ENCODE assay signal across 14 cellular contexts in the genomic region with DNA sequence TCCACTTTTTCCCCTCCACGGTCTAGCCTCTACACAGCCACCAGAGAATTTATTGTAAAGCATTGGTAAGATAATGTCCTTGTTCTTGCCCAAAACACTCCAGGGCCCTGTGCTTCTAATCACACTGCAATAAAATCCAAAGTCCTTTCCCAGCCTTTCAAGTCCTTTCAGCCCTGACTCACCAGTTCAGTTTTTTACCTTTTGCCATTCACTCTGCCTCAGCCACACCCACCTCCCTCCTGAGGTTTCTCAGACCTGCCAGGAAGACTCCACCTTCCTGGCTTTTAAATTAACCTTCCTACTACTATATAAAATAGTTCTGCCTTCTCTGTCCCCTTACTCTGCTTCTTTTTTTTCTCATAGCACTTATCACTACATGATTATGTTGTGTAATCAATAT.
A peak's percentile ranks its signal among the peaks of the same experiment; 100 is the strongest.
DNase-seq lines count a peak whose midpoint lies in the region; ATAC-seq and TF ChIP-seq lines count a peak whose summit lies in the region.
"Had no signal": no experiment of that assay in that cellular context is flagged by ENCODE, and none has a peak within 500 bp of the region (broad histone marks: within the 10 kb centered on the region; RNA-seq: fewer than 3 reads in every experiment).

No MANE protein-coding gene starts in this region.

- H3K27ac Mint-ChIP-seq in WTC11 (peak overlapping the region; percentile 17), T-helper 17 cell (no peak overlapping the region)
- no peak overlapping the region for H3K27ac Mint-ChIP-seq in activated CD8-positive, alpha-beta T cell treated with anti-CD3 and anti-CD28 coated beads, Interleukin-2, amount 10 ng/mL, durations not matched to agents 7 days and 5 days
- H3K27ac Mint-ChIP-seq: activated CD4-positive, alpha-beta T cell treated with anti-CD3 and anti-CD28 coated beads for 36 hours; activated T-helper 1 cell treated with anti-CD3 and anti-CD28 coated beads, Interleukin-12 subunit alpha, Interleukin-12 subunit beta, Interleukin-2, Interleukin-4 antibody, amounts not matched to agents 30 ng/mL and 10 ng/mL and 1 ng/mL, durations not matched to agents 14 hours and 24 hours and 36 hours; IgD-negative memory B cell had no signal

- POLR2A ChIA-PET in WTC11 (lab: Charles Lee) = no interaction called here
- POLR2A ChIA-PET in activated CD8-positive, alpha-beta T cell treated with anti-CD3 and anti-CD28 coated beads, Interleukin-2, amount 10 ng/mL, durations not matched to agents 7 days and 5 days (lab: Charles Lee) = no interaction called here

- H3K36me3 Mint-ChIP-seq in WTC11 = no peaks in the 10 kb centered on the region
- H3K36me3 Mint-ChIP-seq in T-helper 17 cell (ENCODE audit: low read depth) = peaks cover 5% of the 10 kb centered on the region
- H3K36me3 Mint-ChIP-seq in activated CD8-positive, alpha-beta T cell treated with anti-CD3 and anti-CD28 coated beads, Interleukin-2, amount 10 ng/mL, durations not matched to agents 7 days and 5 days (ENCODE audit: low read depth) = no peaks in the 10 kb centered on the region
- H3K36me3 Mint-ChIP-seq: IgD-negative memory B cell had no signal

- H3K27me3 Mint-ChIP-seq in WTC11 (ENCODE audit: low read depth) (peaks cover 14% of the 10 kb centered on the region), T-helper 17 cell (peaks cover 38% of the 10 kb centered on the region)
- no peaks in the 10 kb centered on the region for H3K27me3 Mint-ChIP-seq in activated CD8-positive, alpha-beta T cell treated with anti-CD3 and anti-CD28 coated beads, Interleukin-2, amount 10 ng/mL, durations not matched to agents 7 days and 5 days (ENCODE audit: low read depth)

- H3K9me3 Mint-ChIP-seq in WTC11 = no peaks in the 10 kb centered on the region
- H3K9me3 Mint-ChIP-seq in activated CD8-positive, alpha-beta T cell treated with anti-CD3 and anti-CD28 coated beads, Interleukin-2, amount 10 ng/mL, durations not matched to agents 7 days and 5 days (ENCODE audit: insufficient read depth) = no peaks in the 10 kb centered on the region
- H3K9me3 Mint-ChIP-seq: activated T-helper 1 cell treated with anti-CD3 and anti-CD28 coated beads, Interleukin-12 subunit alpha, Interleukin-12 subunit beta, Interleukin-2, Interleukin-4 antibody, amounts not matched to agents 30 ng/mL and 10 ng/mL and 1 ng/mL, durations not matched to agents 14 hours and 24 hours and 36 hours; IgD-negative memory B cell had no signal

- no peak for TF ChIP-seq CTCF in WTC11 (IDR thresholded peaks at IDR 0.05)

- H3K4me1 Mint-ChIP-seq in WTC11 (peaks cover 56% of the 10 kb centered on the region), T-helper 17 cell (peaks cover 21% of the 10 kb centered on the region)
- H3K4me1 Mint-ChIP-seq in activated CD8-positive, alpha-beta T cell treated with anti-CD3 and anti-CD28 coated beads, Interleukin-2, amount 10 ng/mL, durations not matched to agents 7 days and 5 days (ENCODE audit: low read depth) = peaks cover 18% of the 10 kb centered on the region

- ATAC-seq in WTC11 (peak; percentile 51), T-helper 17 cell (no peak)
- no peak for ATAC-seq in activated CD8-positive, alpha-beta T cell treated with anti-CD3 and anti-CD28 coated beads, Interleukin-2, amount 10 ng/mL, durations not matched to agents 7 days and 5 days
- ATAC-seq: activated CD4-positive, alpha-beta T cell treated with anti-CD3 and anti-CD28 coated beads for 36 hours had no signal

- peaks cover 14% of the 10 kb centered on the region for H3K27me3 ChIP-seq in HUES6 (ENCODE audit: control insufficient read depth, insufficient read depth, low read length)

- peak overlapping the region; percentile 38 for H3K4me3 ChIP-seq in HUES6 (ENCODE audit: low read depth, low read length)

- H3K4me3 Mint-ChIP-seq in WTC11 (peak overlapping the region; percentile 53), T-helper 17 cell (no peak overlapping the region)
- H3K4me3 Mint-ChIP-seq in activated CD8-positive, alpha-beta T cell treated with anti-CD3 and anti-CD28 coated beads, Interleukin-2, amount 10 ng/mL, durations not matched to agents 7 days and 5 days = no peak overlapping the region
- H3K4me3 Mint-ChIP-seq: activated CD4-positive, alpha-beta T cell treated with anti-CD3 and anti-CD28 coated beads for 36 hours; activated T-helper 1 cell treated with anti-CD3 and anti-CD28 coated beads, Interleukin-12 subunit alpha, Interleukin-12 subunit beta, Interleukin-2, Interleukin-4 antibody, amounts not matched to agents 30 ng/mL and 10 ng/mL and 1 ng/mL, durations not matched to agents 14 hours and 24 hours and 36 hours had no signal

- no peak overlapping the region for H3K9ac ChIP-seq in HUES6 (ENCODE audit: low read length)

- CTCF ChIA-PET in WTC11 (lab: Charles Lee) = no interaction called here
- CTCF ChIA-PET in activated CD8-positive, alpha-beta T cell treated with anti-CD3 and anti-CD28 coated beads, Interleukin-2, amount 10 ng/mL, durations not matched to agents 7 days and 5 days (lab: Charles Lee) = no interaction called here

- H3K27ac ChIP-seq in HUES6 (ENCODE audit: low read depth, low read length) = no peak overlapping the region; the same call in 1 of the 2 replicates

- no peaks in the 10 kb centered on the region for H3K9me3 ChIP-seq in HUES6 (ENCODE audit: control insufficient read depth, insufficient read depth, low read depth, low read length)
- H3K9me3 ChIP-seq in T-helper 17 cell (ENCODE audit: control insufficient read depth, low read length, poor library complexity, severe bottlenecking) = no peaks in the 10 kb centered on the region

- H3K36me3 ChIP-seq in HUES6 (ENCODE audit: control insufficient read depth, insufficient read depth, low read length) = no peaks in the 10 kb centered on the region

- DNase-seq in DMS153 (lab: John Stamatoyannopoulos, UW) = peak; percentile 12
- no peak for DNase-seq in WTC11 (ENCODE audit: low spot score)
- DNase-seq in left kidney (ENCODE audit: low read depth, low spot score) = peak; percentile 35
- DNase-seq in T-helper 17 cell = no peak
- DNase-seq in stimulated activated CD4-positive, alpha-beta T cell treated with anti-CD3 and anti-CD28 coated beads, Interleukin-4, amount 100 ng/mL, for 4 hours = no peak
- no peak for DNase-seq in stimulated activated CD4-positive, alpha-beta T cell treated with anti-CD3 and anti-CD28 coated beads, Interleukin-12 subunit alpha, Interleukin-12 subunit beta, amount 100 ng/mL, for 4 hours
- DNase-seq in activated CD8-positive, alpha-beta T cell treated with anti-CD3 and anti-CD28 coated beads, Interleukin-2, amount 10 ng/mL, durations not matched to agents 7 days and 5 days = no peak
- DNase-seq: activated CD4-positive, alpha-beta T cell treated with anti-CD3 and anti-CD28 coated beads for 36 hours; NCI-H1105 treated with DMSO at 0.1 percent for 48 hours; stimulated activated CD4-positive, alpha-beta T cell treated with anti-CD3 and anti-CD28 coated beads, Interleukin-2, amount 100 ng/mL, for 24 hours; SW 1271 had no signal

- peaks cover 35% of the 10 kb centered on the region for H3K4me1 ChIP-seq in HUES6 (ENCODE audit: control insufficient read depth, insufficient read depth, low read length)

TF ChIP-seq in WTC11, 78 proteins besides CTCF, POLR2A, EP300 and RAD21 (continues in another document):
- TF ChIP-seq, protein P1, sequence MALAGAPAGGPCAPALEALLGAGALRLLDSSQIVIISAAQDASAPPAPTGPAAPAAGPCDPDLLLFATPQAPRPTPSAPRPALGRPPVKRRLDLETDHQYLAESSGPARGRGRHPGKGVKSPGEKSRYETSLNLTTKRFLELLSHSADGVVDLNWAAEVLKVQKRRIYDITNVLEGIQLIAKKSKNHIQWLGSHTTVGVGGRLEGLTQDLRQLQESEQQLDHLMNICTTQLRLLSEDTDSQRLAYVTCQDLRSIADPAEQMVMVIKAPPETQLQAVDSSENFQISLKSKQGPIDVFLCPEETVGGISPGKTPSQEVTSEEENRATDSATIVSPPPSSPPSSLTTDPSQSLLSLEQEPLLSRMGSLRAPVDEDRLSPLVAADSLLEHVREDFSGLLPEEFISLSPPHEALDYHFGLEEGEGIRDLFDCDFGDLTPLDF (CRISPR knock-in tag; IDR thresholded peaks at IDR 0.05) = no peak
- TF ChIP-seq, protein P2, sequence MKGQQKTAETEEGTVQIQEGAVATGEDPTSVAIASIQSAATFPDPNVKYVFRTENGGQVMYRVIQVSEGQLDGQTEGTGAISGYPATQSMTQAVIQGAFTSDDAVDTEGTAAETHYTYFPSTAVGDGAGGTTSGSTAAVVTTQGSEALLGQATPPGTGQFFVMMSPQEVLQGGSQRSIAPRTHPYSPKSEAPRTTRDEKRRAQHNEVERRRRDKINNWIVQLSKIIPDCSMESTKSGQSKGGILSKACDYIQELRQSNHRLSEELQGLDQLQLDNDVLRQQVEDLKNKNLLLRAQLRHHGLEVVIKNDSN (CRISPR knock-in tag; IDR thresholded peaks at IDR 0.05) = no peak
- TF ChIP-seq, protein P3, sequence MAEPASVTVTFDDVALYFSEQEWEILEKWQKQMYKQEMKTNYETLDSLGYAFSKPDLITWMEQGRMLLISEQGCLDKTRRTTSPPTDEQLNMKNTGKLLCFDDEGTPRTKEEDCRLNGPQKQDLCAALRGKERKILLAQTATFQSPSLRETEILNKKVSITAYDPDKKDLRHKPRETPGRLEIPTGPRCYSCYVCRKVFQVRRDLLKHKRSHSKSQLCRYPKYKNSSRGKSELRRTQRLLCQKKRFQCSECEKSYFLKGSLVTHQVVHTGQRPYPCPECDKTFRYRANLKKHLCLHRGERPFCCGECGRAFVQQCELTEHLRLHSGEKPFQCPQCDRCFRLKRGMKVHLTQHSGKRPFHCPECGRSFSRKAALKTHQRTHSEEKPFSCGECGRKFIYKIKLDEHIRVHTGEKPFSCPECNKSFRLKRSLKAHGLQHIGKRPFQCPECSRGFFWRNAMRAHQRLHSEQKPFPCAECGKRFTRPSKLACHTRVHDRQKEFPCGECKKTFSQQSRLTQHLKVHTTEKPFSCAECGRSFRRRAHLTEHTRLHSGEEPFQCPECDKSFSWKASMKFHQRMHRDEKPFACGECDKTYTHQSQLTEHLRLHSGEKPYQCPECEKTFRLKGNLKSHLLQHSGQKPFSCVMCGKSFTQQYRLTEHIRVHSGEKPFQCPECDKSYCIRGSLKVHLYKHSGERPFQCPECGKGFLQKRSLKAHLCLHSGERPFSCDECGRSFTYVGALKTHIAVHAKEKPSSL (CRISPR knock-in tag; conservative IDR thresholded peaks at IDR 0.05) = no peak

Comparison
In these comparisons a context has a peak if more than half of its experiments do, and no peak if none do; other contexts are left out.
1. DNase-seq: peak in DMS153 (single experiment) and left kidney (single experiment); none in WTC11 (single experiment), T-helper 17 cell (0 of 3), stimulated activated CD4-positive, alpha-beta T cell treated with anti-CD3 and anti-CD28 coated beads, Interleukin-4, amount 100 ng/mL, for 4 hours (0 of 2), stimulated activated CD4-positive, alpha-beta T cell treated with anti-CD3 and anti-CD28 coated beads, Interleukin-12 subunit alpha, Interleukin-12 subunit beta, amount 100 ng/mL, for 4 hours (single experiment) and activated CD8-positive, alpha-beta T cell treated with anti-CD3 and anti-CD28 coated beads, Interleukin-2, amount 10 ng/mL, durations not matched to agents 7 days and 5 days (single experiment).